In the genomic region with DNA sequence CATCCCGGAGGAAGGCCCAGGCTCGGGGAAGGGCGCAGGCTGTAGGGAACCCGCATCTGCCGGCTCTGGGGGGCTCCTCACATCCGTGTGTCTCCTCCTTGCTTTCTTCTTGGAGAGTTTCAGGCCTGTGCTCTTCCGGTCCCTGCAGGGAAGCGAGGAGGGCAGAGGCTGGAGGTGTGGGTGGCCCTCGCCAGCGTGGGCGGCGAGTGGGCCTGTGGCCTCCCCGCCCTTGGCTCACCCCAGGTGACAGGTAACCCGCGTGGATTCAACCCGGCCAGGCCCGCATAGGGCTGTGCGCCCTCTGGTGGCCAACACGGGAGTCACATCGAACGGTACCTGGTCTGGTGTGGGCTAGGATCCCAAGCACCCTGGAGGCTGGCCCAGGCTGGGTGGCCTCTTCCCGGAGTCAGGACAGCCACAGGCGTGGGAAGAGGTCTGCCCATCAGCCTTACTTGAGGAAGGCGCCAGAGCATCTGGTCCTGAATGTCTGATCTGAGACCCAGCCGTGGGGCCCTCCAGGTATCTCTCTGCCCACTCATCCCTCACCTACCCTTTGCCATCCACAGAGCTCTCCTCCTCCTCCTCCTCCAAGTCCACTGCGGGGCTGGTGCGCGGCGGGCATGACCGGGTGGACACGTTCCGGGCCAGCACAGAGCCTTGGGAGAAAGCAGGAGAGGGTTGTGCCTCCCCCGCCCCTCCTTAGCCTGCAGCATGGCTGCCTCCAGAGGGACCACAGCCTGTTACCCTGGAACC, we compare ENCODE assay signal across 8 cellular contexts. TPM values are rescaled to one million over a fixed set of nuclear protein-coding genes. Genes with fewer than 3 reads are reported as not detected.
DNase-seq lines count a peak whose midpoint lies in the region; ATAC-seq, FAIRE-seq and TF ChIP-seq lines count a peak whose summit lies in the region.

No MANE protein-coding gene starts in this region.

- intact Hi-C loops in transverse colon (cut with DNase I; ENCODE audit: low total_unique reads): no loop called here

- 10 to 26% methylated on average over 2 to 23 of the region's 33 CpGs for WGBS in transverse colon (ENCODE audit: low coverage in 1 of 2), 2 donors

- FAIRE-seq in GM19239 (lab: Jason Lieb, UNC): no peak

- no peaks in the 10 kb centered on the region for H3K27me3 ChIP-seq in transverse colon

- peak; percentile 41 for ATAC-seq in esophagus mucosa
- no peak for ATAC-seq in HG02885 (IDR thresholded peaks at IDR 0.05; ENCODE audit: poor library complexity, unreplicated experiment)

- no peak overlapping the region for H3K27ac Mint-ChIP-seq in neural crest cell (ENCODE audit: unreplicated experiment)

- no peaks in the 10 kb centered on the region for H3K9me3 Mint-ChIP-seq in neural crest cell

- H3K27ac ChIP-seq in transverse colon: peak overlapping the region; percentile 53 to 76 (median 64)

- peak; percentile 84 for DNase-seq in AG20443 (ENCODE audit: low spot score)
- peak; percentile 98 for DNase-seq in GM19239 (ENCODE audit: insufficient read length, low spot score)
- DNase-seq in NCI-H526 treated with DMSO at 0.1 percent for 48 hours (lab: John Stamatoyannopoulos, UW): peak; percentile 46
- peak; percentile 82 for DNase-seq in activated T-cell treated with anti-CD3 and anti-CD28 coated beads for 1 hour (ENCODE audit: low read depth)
- DNase-seq in neural crest cell (ENCODE audit: low read depth, low spot score): peak; percentile 65
- peak; percentile 79 for DNase-seq in transverse colon

- TF ChIP-seq CTCF in neural crest cell (conservative IDR thresholded peaks at IDR 0.05): peak; percentile 94
- TF ChIP-seq CTCF in transverse colon (IDR thresholded peaks at IDR 0.05): peak; percentile 90 to 97 (median 93)

- no peak overlapping the region for H3K4me3 Mint-ChIP-seq in neural crest cell

- H3K36me3 Mint-ChIP-seq in neural crest cell (ENCODE audit: low read depth): no peaks in the 10 kb centered on the region

- no peaks in the 10 kb centered on the region for H3K9me3 ChIP-seq in transverse colon

- peaks cover 6 to 44% (median 30%) of the 10 kb centered on the region in 4 donors for H3K4me1 ChIP-seq in transverse colon

- H3K27me3 Mint-ChIP-seq in neural crest cell (ENCODE audit: low read depth): no peaks in the 10 kb centered on the region

- no peak for TF ChIP-seq POLR2A in transverse colon (IDR thresholded peaks at IDR 0.05)

- H3K4me1 Mint-ChIP-seq in neural crest cell: peaks cover 13% of the 10 kb centered on the region

- TF ChIP-seq EP300 in transverse colon (IDR thresholded peaks at IDR 0.05; ENCODE audit: low read depth): no peak

- H3K4me3 ChIP-seq in transverse colon: no peak overlapping the region

- no peaks in the 10 kb centered on the region for H3K36me3 ChIP-seq in transverse colon

- in situ Hi-C loops in transverse colon (cut with MboI; ENCODE audit: low pct_ligation_motif_present in 1 of 4, low pct_unique_long_range_greater_than_20kb in 1 of 4, low sequenced_read_pairs in 3 of 4): loop anchor here in 3 of 4 donors (25.0 kb wide), 1 partner anchor 162 kb away; no protein-coding TSS in a partner anchor

RNA-seq across cellular contexts. Expression of a gene that starts 9.6 kb away (rescaled TPM):
- total RNA-seq in esophagus mucosa: 13.1 TPM
- 23.4 and 26.1 TPM in 2 replicates for total RNA-seq in neural crest cell
- total RNA-seq in transverse colon: 10 to 100 TPM; 38.9 to 55.3 (median 45.0) TPM

RNA-seq across cellular contexts. Expression of a gene that starts 15.9 kb away (rescaled TPM):
- total RNA-seq in esophagus mucosa (24.4 TPM), neural crest cell (28.9 and 31.7 TPM in 2 replicates), transverse colon (10 to 100 TPM; 17.9 to 42.7 (median 37.1) TPM)

RNA-seq across cellular contexts. Expression of a gene that starts 51.0 kb away (rescaled TPM):
- 33.4 TPM for total RNA-seq in esophagus mucosa
- 1.7 and 4.3 TPM in 2 replicates for total RNA-seq in neural crest cell
- total RNA-seq in transverse colon: 100 to 1,000 TPM in 3 of 4 donors, 10 to 100 TPM in 1; 40.2 to 368 (median 157) TPM

RNA-seq across cellular contexts. Expression of a gene that starts 55.8 kb away (rescaled TPM):
- total RNA-seq in esophagus mucosa (47.3 TPM), neural crest cell (0.07 TPM in 1 of 2 replicates, not detected in the other), transverse colon (10 to 100 TPM; 10.5 to 38.8 (median 25.4) TPM)

Comparison
In these comparisons a context has a peak if more than half of its experiments do, and no peak if none do; other contexts are left out.
1. DNase-seq: peak in every context shown above with its lines; median percentile 98 in GM19239; 84 in AG20443; 82 in activated T-cell treated with anti-CD3 and anti-CD28 coated beads for 1 hour; 79 in transverse colon; 65 in neural crest cell; 46 in NCI-H526 treated with DMSO at 0.1 percent for 48 hours.